In the genomic region with DNA sequence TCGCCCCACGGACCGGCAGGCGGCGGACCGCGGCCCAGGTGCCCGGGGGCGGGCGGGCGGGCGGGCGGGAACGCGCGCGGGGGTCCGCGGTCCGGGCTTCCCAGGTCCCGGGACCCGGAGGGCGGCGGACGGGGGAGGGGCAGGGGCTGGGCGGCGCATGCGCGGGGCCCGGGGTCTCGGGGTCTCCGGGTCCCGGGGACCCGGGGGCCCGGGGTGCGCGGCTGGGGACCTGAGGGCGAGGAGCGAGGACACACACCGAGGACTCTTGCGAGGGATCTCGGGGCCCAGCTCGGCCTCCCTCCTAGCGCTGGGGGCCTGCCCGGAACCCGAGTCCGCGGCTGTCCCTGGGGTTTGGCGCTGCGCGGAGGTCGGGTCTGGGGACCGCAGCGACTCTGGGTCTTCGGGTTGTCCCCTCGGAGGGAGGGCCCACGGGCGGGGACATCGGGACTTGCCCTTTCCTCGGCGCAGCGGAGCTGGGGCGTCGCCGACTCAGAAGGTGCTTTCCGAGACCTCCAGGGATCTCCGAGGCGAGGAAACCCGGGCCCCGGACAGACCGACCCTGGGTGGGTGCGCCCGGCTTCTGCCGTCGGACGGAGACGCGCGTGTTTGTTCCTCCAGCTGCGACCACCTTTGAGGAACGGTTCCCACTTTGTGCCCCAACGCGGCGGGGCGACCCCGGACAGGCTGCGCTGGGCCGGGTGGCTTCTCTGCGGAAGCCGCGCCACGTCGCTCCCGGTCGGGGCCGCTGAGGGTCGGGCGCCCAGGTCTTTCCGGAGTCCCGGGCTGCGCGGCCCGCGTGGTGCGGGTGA, we compare ENCODE assay signal across 1 cellular context.
TF ChIP-seq lines count a peak whose summit lies in the region.

No MANE protein-coding gene starts in this region.

TF ChIP-seq in HepG2, 621 proteins besides CTCF, POLR2A, EP300 and RAD21 (continued from another document and continues in another):
- TF ChIP-seq, protein P1, sequence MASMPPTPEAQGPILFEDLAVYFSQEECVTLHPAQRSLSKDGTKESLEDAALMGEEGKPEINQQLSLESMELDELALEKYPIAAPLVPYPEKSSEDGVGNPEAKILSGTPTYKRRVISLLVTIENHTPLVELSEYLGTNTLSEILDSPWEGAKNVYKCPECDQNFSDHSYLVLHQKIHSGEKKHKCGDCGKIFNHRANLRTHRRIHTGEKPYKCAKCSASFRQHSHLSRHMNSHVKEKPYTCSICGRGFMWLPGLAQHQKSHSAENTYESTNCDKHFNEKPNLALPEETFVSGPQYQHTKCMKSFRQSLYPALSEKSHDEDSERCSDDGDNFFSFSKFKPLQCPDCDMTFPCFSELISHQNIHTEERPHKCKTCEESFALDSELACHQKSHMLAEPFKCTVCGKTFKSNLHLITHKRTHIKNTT (CRISPR knock-in tag; IDR thresholded peaks at IDR 0.05): no peak
- 0 out of 2 replicates have a peak, but pooled peaks have one; percentile 33 for TF ChIP-seq SALL2 (CRISPR knock-in tag; IDR thresholded peaks at IDR 0.05)
- TF ChIP-seq ZNF138 (CRISPR knock-in tag; IDR thresholded peaks at IDR 0.05; ENCODE audit: low read depth): 0 out of 2 replicates have a peak, but pooled peaks have one; percentile 29
- peak; percentile 38 for TF ChIP-seq ASH2L (IDR thresholded peaks at IDR 0.05; ENCODE audit: insufficient read length, low read depth, low read length)
- 0 out of 2 replicates have a peak, but pooled peaks have one; percentile 54 for TF ChIP-seq KMT2A (CRISPR knock-in tag; IDR thresholded peaks at IDR 0.05)
- TF ChIP-seq ZNF343 (CRISPR knock-in tag; IDR thresholded peaks at IDR 0.05): no peak
- TF ChIP-seq, protein P2, sequence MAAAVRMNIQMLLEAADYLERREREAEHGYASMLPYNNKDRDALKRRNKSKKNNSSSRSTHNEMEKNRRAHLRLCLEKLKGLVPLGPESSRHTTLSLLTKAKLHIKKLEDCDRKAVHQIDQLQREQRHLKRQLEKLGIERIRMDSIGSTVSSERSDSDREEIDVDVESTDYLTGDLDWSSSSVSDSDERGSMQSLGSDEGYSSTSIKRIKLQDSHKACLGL (CRISPR knock-in tag; IDR thresholded peaks at IDR 0.05): peak; percentile 38; the same call in 1 of the 2 replicates
- TF ChIP-seq, protein P3, sequence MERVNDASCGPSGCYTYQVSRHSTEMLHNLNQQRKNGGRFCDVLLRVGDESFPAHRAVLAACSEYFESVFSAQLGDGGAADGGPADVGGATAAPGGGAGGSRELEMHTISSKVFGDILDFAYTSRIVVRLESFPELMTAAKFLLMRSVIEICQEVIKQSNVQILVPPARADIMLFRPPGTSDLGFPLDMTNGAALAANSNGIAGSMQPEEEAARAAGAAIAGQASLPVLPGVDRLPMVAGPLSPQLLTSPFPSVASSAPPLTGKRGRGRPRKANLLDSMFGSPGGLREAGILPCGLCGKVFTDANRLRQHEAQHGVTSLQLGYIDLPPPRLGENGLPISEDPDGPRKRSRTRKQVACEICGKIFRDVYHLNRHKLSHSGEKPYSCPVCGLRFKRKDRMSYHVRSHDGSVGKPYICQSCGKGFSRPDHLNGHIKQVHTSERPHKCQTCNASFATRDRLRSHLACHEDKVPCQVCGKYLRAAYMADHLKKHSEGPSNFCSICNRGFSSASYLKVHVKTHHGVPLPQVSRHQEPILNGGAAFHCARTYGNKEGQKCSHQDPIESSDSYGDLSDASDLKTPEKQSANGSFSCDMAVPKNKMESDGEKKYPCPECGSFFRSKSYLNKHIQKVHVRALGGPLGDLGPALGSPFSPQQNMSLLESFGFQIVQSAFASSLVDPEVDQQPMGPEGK (CRISPR knock-in tag; IDR thresholded peaks at IDR 0.05): 0 out of 2 replicates have a peak, but pooled peaks have one; percentile 30
- TF ChIP-seq ZBTB38 (CRISPR knock-in tag; IDR thresholded peaks at IDR 0.05): no peak
- peak; percentile 42; the same call in 1 of the 2 replicates for TF ChIP-seq ZFP82 (CRISPR knock-in tag; IDR thresholded peaks at IDR 0.05; ENCODE audit: borderline replicate concordance)
- TF ChIP-seq PHF8 (CRISPR knock-in tag; IDR thresholded peaks at IDR 0.05): peak; percentile 63
- TF ChIP-seq, protein P4, sequence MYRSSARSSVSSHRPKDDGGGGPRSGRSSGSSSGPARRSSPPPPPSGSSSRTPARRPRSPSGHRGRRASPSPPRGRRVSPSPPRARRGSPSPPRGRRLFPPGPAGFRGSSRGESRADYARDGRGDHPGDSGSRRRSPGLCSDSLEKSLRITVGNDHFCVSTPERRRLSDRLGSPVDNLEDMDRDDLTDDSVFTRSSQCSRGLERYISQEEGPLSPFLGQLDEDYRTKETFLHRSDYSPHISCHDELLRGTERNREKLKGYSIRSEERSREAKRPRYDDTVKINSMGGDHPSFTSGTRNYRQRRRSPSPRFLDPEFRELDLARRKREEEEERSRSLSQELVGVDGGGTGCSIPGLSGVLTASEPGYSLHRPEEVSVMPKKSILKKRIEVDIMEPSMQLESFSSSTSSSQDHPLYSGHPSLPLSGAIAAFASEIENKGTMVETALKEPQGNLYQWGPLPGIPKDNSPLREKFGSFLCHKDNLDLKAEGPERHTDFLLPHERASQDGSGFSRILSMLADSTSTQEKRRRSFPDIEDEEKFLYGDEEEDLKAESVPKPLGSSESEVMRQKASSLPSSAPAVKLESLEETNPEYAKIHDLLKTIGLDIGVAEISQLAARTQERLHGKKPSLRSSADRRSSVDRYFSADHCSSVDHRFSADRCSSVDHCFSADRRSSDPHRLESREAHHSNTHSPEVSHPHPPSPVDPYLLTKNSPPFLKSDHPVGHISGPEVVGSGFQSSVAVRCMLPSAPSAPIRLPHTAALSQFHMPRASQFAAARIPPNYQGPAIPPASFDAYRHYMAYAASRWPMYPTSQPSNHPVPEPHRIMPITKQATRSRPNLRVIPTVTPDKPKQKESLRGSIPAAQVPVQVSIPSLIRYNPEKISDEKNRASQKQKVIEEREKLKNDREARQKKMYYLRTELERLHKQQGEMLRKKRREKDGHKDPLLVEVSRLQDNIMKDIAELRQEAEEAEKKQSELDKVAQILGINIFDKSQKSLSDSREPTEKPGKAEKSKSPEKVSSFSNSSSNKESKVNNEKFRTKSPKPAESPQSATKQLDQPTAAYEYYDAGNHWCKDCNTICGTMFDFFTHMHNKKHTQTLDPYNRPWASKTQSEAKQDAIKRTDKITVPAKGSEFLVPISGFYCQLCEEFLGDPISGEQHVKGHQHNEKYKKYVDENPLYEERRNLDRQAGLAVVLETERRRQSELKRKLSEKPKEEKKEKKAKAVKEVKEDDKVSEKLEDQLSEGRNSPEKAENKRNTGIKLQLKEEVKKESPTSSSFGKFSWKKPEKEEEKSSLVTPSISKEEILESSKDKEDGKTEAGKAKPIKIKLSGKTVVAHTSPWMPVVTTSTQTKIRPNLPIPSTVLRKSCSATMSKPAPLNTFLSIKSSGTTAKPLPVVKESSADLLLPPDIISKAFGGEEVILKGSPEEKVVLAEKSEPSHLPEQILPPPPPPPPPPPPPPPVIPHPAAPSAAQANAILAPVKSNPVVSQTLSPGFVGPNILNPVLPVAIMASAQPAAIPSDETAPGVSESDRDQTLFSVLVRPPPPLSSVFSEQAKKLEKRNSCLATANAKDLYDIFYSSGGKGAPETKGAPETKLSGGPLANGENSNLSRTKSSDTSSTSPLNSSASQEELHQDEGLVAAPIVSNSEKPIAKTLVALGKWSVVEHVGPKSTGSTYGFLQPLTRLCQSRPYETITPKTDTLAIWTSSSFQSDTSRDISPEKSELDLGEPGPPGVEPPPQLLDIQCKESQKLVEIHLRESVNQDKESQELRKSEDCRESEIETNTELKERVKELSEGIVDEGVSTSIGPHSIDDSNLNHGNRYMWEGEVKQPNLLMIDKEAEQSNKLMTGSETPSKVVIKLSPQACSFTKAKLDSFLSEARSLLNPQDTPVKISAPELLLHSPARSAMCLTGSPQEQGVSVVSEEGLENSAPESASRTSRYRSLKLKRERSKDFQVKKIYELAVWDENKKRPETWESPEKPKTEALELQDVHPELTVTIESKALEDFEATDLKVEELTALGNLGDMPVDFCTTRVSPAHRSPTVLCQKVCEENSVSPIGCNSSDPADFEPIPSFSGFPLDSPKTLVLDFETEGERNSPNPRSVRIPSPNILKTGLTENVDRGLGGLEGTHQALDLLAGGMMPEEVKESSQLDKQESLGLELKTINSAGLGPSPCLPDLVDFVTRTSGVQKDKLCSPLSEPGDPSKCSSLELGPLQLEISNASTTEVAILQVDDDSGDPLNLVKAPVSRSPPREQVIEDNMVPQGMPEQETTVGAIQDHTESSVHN (CRISPR knock-in tag; IDR thresholded peaks at IDR 0.05): 0 out of 2 replicates have a peak, but pooled peaks have one; percentile 27
- no peak for TF ChIP-seq ZNF3 (CRISPR knock-in tag; IDR thresholded peaks at IDR 0.05)
- TF ChIP-seq MAFG (CRISPR knock-in tag; IDR thresholded peaks at IDR 0.05): no peak
- TF ChIP-seq, protein P5, sequence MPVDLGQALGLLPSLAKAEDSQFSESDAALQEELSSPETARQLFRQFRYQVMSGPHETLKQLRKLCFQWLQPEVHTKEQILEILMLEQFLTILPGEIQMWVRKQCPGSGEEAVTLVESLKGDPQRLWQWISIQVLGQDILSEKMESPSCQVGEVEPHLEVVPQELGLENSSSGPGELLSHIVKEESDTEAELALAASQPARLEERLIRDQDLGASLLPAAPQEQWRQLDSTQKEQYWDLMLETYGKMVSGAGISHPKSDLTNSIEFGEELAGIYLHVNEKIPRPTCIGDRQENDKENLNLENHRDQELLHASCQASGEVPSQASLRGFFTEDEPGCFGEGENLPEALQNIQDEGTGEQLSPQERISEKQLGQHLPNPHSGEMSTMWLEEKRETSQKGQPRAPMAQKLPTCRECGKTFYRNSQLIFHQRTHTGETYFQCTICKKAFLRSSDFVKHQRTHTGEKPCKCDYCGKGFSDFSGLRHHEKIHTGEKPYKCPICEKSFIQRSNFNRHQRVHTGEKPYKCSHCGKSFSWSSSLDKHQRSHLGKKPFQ (CRISPR knock-in tag; IDR thresholded peaks at IDR 0.05; ENCODE audit: insufficient replicate concordance): peak; percentile 37
- TF ChIP-seq ARNT2 (CRISPR knock-in tag; IDR thresholded peaks at IDR 0.05; ENCODE audit: low read depth): peak; percentile 45; the same call in 1 of the 2 replicates
- TF ChIP-seq RBFOX2 (IDR thresholded peaks at IDR 0.05; ENCODE audit: low read depth, low read length): peak; percentile 69
- TF ChIP-seq, protein P6, sequence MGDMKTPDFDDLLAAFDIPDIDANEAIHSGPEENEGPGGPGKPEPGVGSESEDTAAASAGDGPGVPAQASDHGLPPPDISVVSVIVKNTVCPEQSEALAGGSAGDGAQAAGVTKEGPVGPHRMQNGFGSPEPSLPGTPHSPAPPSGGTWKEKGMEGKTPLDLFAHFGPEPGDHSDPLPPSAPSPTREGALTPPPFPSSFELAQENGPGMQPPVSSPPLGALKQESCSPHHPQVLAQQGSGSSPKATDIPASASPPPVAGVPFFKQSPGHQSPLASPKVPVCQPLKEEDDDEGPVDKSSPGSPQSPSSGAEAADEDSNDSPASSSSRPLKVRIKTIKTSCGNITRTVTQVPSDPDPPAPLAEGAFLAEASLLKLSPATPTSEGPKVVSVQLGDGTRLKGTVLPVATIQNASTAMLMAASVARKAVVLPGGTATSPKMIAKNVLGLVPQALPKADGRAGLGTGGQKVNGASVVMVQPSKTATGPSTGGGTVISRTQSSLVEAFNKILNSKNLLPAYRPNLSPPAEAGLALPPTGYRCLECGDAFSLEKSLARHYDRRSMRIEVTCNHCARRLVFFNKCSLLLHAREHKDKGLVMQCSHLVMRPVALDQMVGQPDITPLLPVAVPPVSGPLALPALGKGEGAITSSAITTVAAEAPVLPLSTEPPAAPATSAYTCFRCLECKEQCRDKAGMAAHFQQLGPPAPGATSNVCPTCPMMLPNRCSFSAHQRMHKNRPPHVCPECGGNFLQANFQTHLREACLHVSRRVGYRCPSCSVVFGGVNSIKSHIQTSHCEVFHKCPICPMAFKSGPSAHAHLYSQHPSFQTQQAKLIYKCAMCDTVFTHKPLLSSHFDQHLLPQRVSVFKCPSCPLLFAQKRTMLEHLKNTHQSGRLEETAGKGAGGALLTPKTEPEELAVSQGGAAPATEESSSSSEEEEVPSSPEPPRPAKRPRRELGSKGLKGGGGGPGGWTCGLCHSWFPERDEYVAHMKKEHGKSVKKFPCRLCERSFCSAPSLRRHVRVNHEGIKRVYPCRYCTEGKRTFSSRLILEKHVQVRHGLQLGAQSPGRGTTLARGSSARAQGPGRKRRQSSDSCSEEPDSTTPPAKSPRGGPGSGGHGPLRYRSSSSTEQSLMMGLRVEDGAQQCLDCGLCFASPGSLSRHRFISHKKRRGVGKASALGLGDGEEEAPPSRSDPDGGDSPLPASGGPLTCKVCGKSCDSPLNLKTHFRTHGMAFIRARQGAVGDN (CRISPR knock-in tag; IDR thresholded peaks at IDR 0.05): peak; percentile 75
- peak; percentile 41; the same call in 1 of the 2 replicates for TF ChIP-seq TBX2 (CRISPR knock-in tag; IDR thresholded peaks at IDR 0.05; ENCODE audit: borderline replicate concordance)
- TF ChIP-seq, protein P7, sequence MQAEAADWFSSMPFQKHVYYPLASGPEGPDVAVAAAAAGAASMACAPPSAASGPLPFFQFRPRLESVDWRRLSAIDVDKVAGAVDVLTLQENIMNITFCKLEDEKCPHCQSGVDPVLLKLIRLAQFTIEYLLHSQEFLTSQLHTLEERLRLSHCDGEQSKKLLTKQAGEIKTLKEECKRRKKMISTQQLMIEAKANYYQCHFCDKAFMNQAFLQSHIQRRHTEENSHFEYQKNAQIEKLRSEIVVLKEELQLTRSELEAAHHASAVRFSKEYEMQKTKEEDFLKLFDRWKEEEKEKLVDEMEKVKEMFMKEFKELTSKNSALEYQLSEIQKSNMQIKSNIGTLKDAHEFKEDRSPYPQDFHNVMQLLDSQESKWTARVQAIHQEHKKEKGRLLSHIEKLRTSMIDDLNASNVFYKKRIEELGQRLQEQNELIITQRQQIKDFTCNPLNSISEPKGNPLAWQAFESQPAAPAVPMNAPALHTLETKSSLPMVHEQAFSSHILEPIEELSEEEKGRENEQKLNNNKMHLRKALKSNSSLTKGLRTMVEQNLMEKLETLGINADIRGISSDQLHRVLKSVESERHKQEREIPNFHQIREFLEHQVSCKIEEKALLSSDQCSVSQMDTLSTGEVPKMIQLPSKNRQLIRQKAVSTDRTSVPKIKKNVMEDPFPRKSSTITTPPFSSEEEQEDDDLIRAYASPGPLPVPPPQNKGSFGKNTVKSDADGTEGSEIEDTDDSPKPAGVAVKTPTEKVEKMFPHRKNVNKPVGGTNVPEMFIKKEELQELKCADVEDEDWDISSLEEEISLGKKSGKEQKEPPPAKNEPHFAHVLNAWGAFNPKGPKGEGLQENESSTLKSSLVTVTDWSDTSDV (CRISPR knock-in tag; IDR thresholded peaks at IDR 0.05): peak; percentile 33; the same call in 1 of the 2 replicates
- TF ChIP-seq PITX1 (CRISPR knock-in tag; IDR thresholded peaks at IDR 0.05): no peak
- peak; percentile 16; the same call in 1 of the 2 replicates for TF ChIP-seq YEATS4 (CRISPR knock-in tag; IDR thresholded peaks at IDR 0.05; ENCODE audit: borderline replicate concordance)
- TF ChIP-seq ISL2 (CRISPR knock-in tag; IDR thresholded peaks at IDR 0.05): 0 out of 2 replicates have a peak, but pooled peaks have one; percentile 11
- TF ChIP-seq ZNF558 (CRISPR knock-in tag; IDR thresholded peaks at IDR 0.05; ENCODE audit: borderline replicate concordance): 0 out of 2 replicates have a peak, but pooled peaks have one; percentile 54
- TF ChIP-seq FOSL1 (CRISPR knock-in tag; IDR thresholded peaks at IDR 0.05; ENCODE audit: borderline replicate concordance): 0 out of 2 replicates have a peak, but pooled peaks have one; percentile 26
- 0 out of 2 replicates have a peak, but pooled peaks have one; percentile 49 for TF ChIP-seq MTA1 (CRISPR knock-in tag; IDR thresholded peaks at IDR 0.05; ENCODE audit: borderline replicate concordance)
- no peak for TF ChIP-seq POGZ (CRISPR knock-in tag; IDR thresholded peaks at IDR 0.05)
- TF ChIP-seq MAZ (IDR thresholded peaks at IDR 0.05; ENCODE audit: borderline replicate concordance, low read depth, low read length): no peak
- no peak for TF ChIP-seq MAZ (CRISPR knock-in tag; IDR thresholded peaks at IDR 0.05; ENCODE audit: low read depth)
